ENCODE assay signal across 8 cellular contexts in genomic region chr17:16439303-16439791, GRCh38. TPM values are rescaled to one million over a fixed set of nuclear protein-coding genes. Genes with fewer than 3 reads are reported as not detected.
DNase-seq lines count a peak whose midpoint lies in the region; ATAC-seq and TF ChIP-seq lines count a peak whose summit lies in the region.

No MANE protein-coding gene starts in this region.

- in situ Hi-C loops in ACHN (cut with HindIII; ENCODE audit: low pct_ligation_motif_present, low pct_unique_long_range_greater_than_20kb, low sequenced_read_pairs) = no loop called here

- peaks cover 49% of the 10 kb centered on the region for H3K4me1 Mint-ChIP-seq in endodermal cell
- peaks cover 48 to 64% of the 10 kb centered on the region in 2 donors for H3K4me1 Mint-ChIP-seq in natural killer cell

- TF ChIP-seq CTCF in Peyer's patch (IDR thresholded peaks at IDR 0.05) (no peak), endodermal cell (conservative IDR thresholded peaks at IDR 0.05) (no peak), natural killer cell (IDR thresholded peaks at IDR 0.05) (no peak)

- H3K36me3 ChIP-seq in Peyer's patch = peaks cover 0 to 38% (median 0%) of the 10 kb centered on the region in 3 donors
- H3K36me3 ChIP-seq in endodermal cell (ENCODE audit: control insufficient read depth, insufficient read depth, low read length) = peaks cover 52% of the 10 kb centered on the region

- peak overlapping the region; percentile 93 for H3K27ac Mint-ChIP-seq in endodermal cell
- H3K27ac Mint-ChIP-seq in natural killer cell = peak overlapping the region; percentile 96 to 98

- DNase-seq in ACHN = peak; percentile 41
- DNase-seq in Peyer's patch = peak in 2 of 3 donors; percentile 32 to 54
- DNase-seq in endodermal cell = no peak
- DNase-seq in natural killer cell = no peak
- DNase-seq in T-helper 9 cell = no peak
- DNase-seq in GF-D8 (lab: John Stamatoyannopoulos, UW) = no peak

- intact Hi-C loops in natural killer cell (cut with micrococcal nuclease) = loop anchor here (5.0 kb wide), 1 partner anchor 148 kb away; no protein-coding TSS in a partner anchor

- peaks cover 47% of the 10 kb centered on the region for H3K36me3 Mint-ChIP-seq in endodermal cell (ENCODE audit: low read depth)
- H3K36me3 Mint-ChIP-seq in natural killer cell = no peaks in the 10 kb centered on the region

- no peaks in the 10 kb centered on the region for H3K9me3 Mint-ChIP-seq in endodermal cell
- H3K9me3 Mint-ChIP-seq in natural killer cell = no peaks in the 10 kb centered on the region

- no peaks in the 10 kb centered on the region for H3K9me3 ChIP-seq in Peyer's patch
- no peaks in the 10 kb centered on the region for H3K9me3 ChIP-seq in endodermal cell (ENCODE audit: control insufficient read depth, low read length)

- peak overlapping the region; percentile 93 for H3K9ac ChIP-seq in endodermal cell (ENCODE audit: extremely low read depth, low read length, poor library complexity, severe bottlenecking)

- 1% methylated on average over 23 to 25 of the region's 25 CpGs for WGBS in endodermal cell (ENCODE audit: insufficient coverage in 1 of 2, insufficient read length in 1 of 2), 2 experiments

- H3K27ac ChIP-seq in Peyer's patch (peak overlapping the region; percentile 81 to 90 (median 86)), endodermal cell (ENCODE audit: low read depth, low read length) (peak overlapping the region; percentile 54)

- peak overlapping the region; percentile 97 for H3K4me3 Mint-ChIP-seq in endodermal cell
- H3K4me3 Mint-ChIP-seq in natural killer cell = peak overlapping the region; percentile 100

- peak overlapping the region; percentile 59 to 95 (median 77) for H3K4me3 ChIP-seq in Peyer's patch
- H3K4me3 ChIP-seq in endodermal cell (ENCODE audit: low read length) = peak overlapping the region; percentile 90

- H3K27me3 Mint-ChIP-seq in endodermal cell (ENCODE audit: insufficient read depth) (no peaks in the 10 kb centered on the region), natural killer cell (ENCODE audit: low read depth in 2 of 2) (no peaks in the 10 kb centered on the region)

- TF ChIP-seq POLR2A in Peyer's patch (IDR thresholded peaks at IDR 0.05) = no peak

- H3K27me3 ChIP-seq in Peyer's patch (no peaks in the 10 kb centered on the region), endodermal cell (ENCODE audit: control insufficient read depth, insufficient read depth, low read length, poor library complexity, severe bottlenecking) (no peaks in the 10 kb centered on the region)

- H3K4me1 ChIP-seq in Peyer's patch (peaks cover 0 to 48% (median 4%) of the 10 kb centered on the region in 4 donors), endodermal cell (ENCODE audit: control insufficient read depth, insufficient read depth, low read length) (peaks cover 10% of the 10 kb centered on the region)

- ATAC-seq in GM19455 (IDR thresholded peaks at IDR 0.05; ENCODE audit: unreplicated experiment) = peak; percentile 5
- ATAC-seq in natural killer cell = peak; percentile 20 to 57 (median 30)
- no peak for ATAC-seq in GM18868 (IDR thresholded peaks at IDR 0.05; ENCODE audit: unreplicated experiment)

RNA-seq across cellular contexts. Expression of gene TRPV2, which starts 24.0 kb away (rescaled TPM):
- total RNA-seq in Peyer's patch (10 to 100 TPM in 2 of 4 donors, 1 to 10 TPM in 2; 3.9 to 19.0 (median 7.7) TPM), endodermal cell (1 to 10 TPM in 1 of 2 donors, under 1 TPM in 1; 0.51 to 1.1 TPM), natural killer cell (100 to 1,000 TPM; 138 to 163 (median 147) TPM)
- polyA plus RNA-seq in endodermal cell (2013, experiment 1 of 2) = 1.4 TPM
- polyA plus RNA-seq in endodermal cell (2013, experiment 2 of 2) = 2.1 TPM

RNA-seq across cellular contexts. Expression of gene LRRC75A, which starts 52.6 kb away (rescaled TPM):
- total RNA-seq in Peyer's patch (100 to 1,000 TPM in 3 of 4 donors, 10 to 100 TPM in 1; 48.7 to 213 (median 187) TPM), endodermal cell (1 to 10 TPM; 3.2 to 5.0 TPM), natural killer cell (1 to 10 TPM; 2.6 to 3.0 (median 3.0) TPM)
- 6.6 TPM for polyA plus RNA-seq in endodermal cell (2013, experiment 1 of 2)
- polyA plus RNA-seq in endodermal cell (2013, experiment 2 of 2) = 5.7 TPM

RNA-seq across cellular contexts. Expression of gene UBB, which starts 58.5 kb away (rescaled TPM):
- total RNA-seq in Peyer's patch (100 to 1,000 TPM; 574 to 927 (median 633) TPM), endodermal cell (1,000 to 10,000 TPM; 1,658 to 1,721 TPM), natural killer cell (1,000 to 10,000 TPM; 1,492 to 1,665 (median 1,530) TPM)
- polyA plus RNA-seq in endodermal cell (2013, experiment 1 of 2) = 2,166 TPM
- polyA plus RNA-seq in endodermal cell (2013, experiment 2 of 2) = 2,122 TPM

Comparison
In these comparisons a context has a peak if more than half of its experiments do, and no peak if none do; other contexts are left out.
1. DNase-seq: peak in ACHN (single experiment) and Peyer's patch (2 of 3); none in endodermal cell (single experiment), natural killer cell (single experiment), T-helper 9 cell (single experiment) and GF-D8 (single experiment).
2. RNA of gene TRPV2, which starts 24.0 kb away (total RNA-seq): 138 to 163 TPM in natural killer cell; 3.9 to 19.0 TPM in Peyer's patch and 0.51 to 1.1 TPM in endodermal cell; every median in the first group is over 4 times any median in the second.
3. RNA of gene LRRC75A, which starts 52.6 kb away (total RNA-seq): 48.7 to 213 TPM in Peyer's patch; 3.2 to 5.0 TPM in endodermal cell and 2.6 to 3.0 TPM in natural killer cell; every median in the first group is over 4 times any median in the second.